9 cellular contexts compared by ENCODE assay signal in the genomic region with DNA sequence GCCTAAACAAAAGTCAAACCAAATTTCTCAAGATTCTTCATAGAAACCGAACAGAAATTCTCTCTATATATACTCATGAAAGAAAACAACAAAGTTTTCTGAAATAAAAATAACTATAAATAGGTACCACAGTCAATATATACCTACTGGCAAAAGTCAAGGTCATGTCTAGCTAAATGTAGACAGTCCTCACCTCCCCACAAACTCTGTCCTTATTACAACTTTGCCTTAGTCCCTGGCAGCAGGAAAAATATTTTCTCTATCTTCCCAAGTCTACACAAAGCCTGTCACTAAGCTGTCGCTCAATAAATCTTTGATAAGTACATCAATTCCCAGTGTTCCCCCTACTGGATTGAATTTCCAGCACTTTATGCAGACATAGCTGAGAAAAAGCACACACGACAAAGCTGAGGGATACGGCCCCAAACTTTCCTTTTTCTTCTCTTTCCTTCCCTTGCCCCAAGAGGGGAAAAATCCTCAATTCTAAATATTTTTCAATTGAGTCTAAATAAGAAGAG. TPM values are rescaled to one million over a fixed set of nuclear protein-coding genes. Genes with fewer than 3 reads are reported as not detected.
DNase-seq lines count a peak whose midpoint lies in the region; ATAC-seq and TF ChIP-seq lines count a peak whose summit lies in the region.
"Had no signal": no experiment of that assay in that cellular context is flagged by ENCODE, and none has a peak within 500 bp of the region (broad histone marks: within the 10 kb centered on the region; RNA-seq: fewer than 3 reads in every experiment).

No MANE protein-coding gene starts in this region.

- H3K27ac Mint-ChIP-seq in T-helper 2 cell treated with Interferon-gamma antibody and Interleukin-4, amounts not matched to agents 5 μg/mL and 100 μg/mL, for 36 hours, result peak overlapping the region; percentile 82
- peak overlapping the region; percentile 76 for H3K27ac Mint-ChIP-seq in activated T-helper 1 cell treated with anti-CD3 and anti-CD28 coated beads, Interleukin-12 subunit alpha, Interleukin-12 subunit beta, Interleukin-2, Interleukin-4 antibody, amounts not matched to agents 30 ng/mL and 10 ng/mL and 1 ng/mL, durations not matched to agents 14 hours and 24 hours and 36 hours

- H3K4me3 Mint-ChIP-seq in T-helper 2 cell treated with Interferon-gamma antibody and Interleukin-4, amounts not matched to agents 5 μg/mL and 100 μg/mL, for 36 hours, result peak overlapping the region; percentile 87
- H3K4me3 Mint-ChIP-seq in activated T-helper 1 cell treated with anti-CD3 and anti-CD28 coated beads, Interleukin-12 subunit alpha, Interleukin-12 subunit beta, Interleukin-2, Interleukin-4 antibody, amounts not matched to agents 30 ng/mL and 10 ng/mL and 1 ng/mL, durations not matched to agents 14 hours and 24 hours and 36 hours, result peak overlapping the region; percentile 84

- H3K27ac ChIP-seq in subcutaneous abdominal adipose tissue (ENCODE audit: low read depth, low read length), result peak overlapping the region; percentile 66
- no peak overlapping the region for H3K27ac ChIP-seq in colonic mucosa

- DNase-seq in T-helper 2 cell treated with Interferon-gamma antibody and Interleukin-4, amounts not matched to agents 5 μg/mL and 100 μg/mL, for 36 hours (ENCODE audit: low spot score), result no peak
- DNase-seq in T-helper 2 cell, result no peak
- no peak for DNase-seq in activated T-helper 1 cell treated with anti-CD3 and anti-CD28 coated beads, Interleukin-12 subunit alpha, Interleukin-12 subunit beta, Interleukin-2, Interleukin-4 antibody, amounts not matched to agents 30 ng/mL and 10 ng/mL and 1 ng/mL, durations not matched to agents 14 hours and 24 hours and 36 hours (ENCODE audit: low spot score)
- DNase-seq in islet precursor cell, result peak; percentile 4
- DNase-seq in GDM1 (lab: John Stamatoyannopoulos, UW), result no peak
- DNase-seq in colonic mucosa, result no peak
- DNase-seq: activated CD8-positive, alpha-beta memory T cell treated with anti-CD3 and anti-CD28 coated beads, Interleukin-2, amount 50 U/mL, for 48 hours had no signal

- H3K4me3 ChIP-seq in subcutaneous abdominal adipose tissue (ENCODE audit: low read depth in 1 of 5, low read length in 5 of 5) (peak overlapping the region; percentile 17 to 96 (median 89)), colonic mucosa (no peak overlapping the region)

- no peak for TF ChIP-seq CTCF in colonic mucosa (IDR thresholded peaks at IDR 0.05)

- H3K27me3 Mint-ChIP-seq in T-helper 2 cell treated with Interferon-gamma antibody and Interleukin-4, amounts not matched to agents 5 μg/mL and 100 μg/mL, for 36 hours (ENCODE audit: low read depth), result no peaks in the 10 kb centered on the region
- no peaks in the 10 kb centered on the region for H3K27me3 Mint-ChIP-seq in activated T-helper 1 cell treated with anti-CD3 and anti-CD28 coated beads, Interleukin-12 subunit alpha, Interleukin-12 subunit beta, Interleukin-2, Interleukin-4 antibody, amounts not matched to agents 30 ng/mL and 10 ng/mL and 1 ng/mL, durations not matched to agents 14 hours and 24 hours and 36 hours (ENCODE audit: insufficient read depth)

- H3K4me1 Mint-ChIP-seq in T-helper 2 cell treated with Interferon-gamma antibody and Interleukin-4, amounts not matched to agents 5 μg/mL and 100 μg/mL, for 36 hours (ENCODE audit: low read depth), result peaks cover 47% of the 10 kb centered on the region
- peaks cover 49% of the 10 kb centered on the region for H3K4me1 Mint-ChIP-seq in activated T-helper 1 cell treated with anti-CD3 and anti-CD28 coated beads, Interleukin-12 subunit alpha, Interleukin-12 subunit beta, Interleukin-2, Interleukin-4 antibody, amounts not matched to agents 30 ng/mL and 10 ng/mL and 1 ng/mL, durations not matched to agents 14 hours and 24 hours and 36 hours (ENCODE audit: low read depth)

- H3K36me3 Mint-ChIP-seq in T-helper 2 cell treated with Interferon-gamma antibody and Interleukin-4, amounts not matched to agents 5 μg/mL and 100 μg/mL, for 36 hours (ENCODE audit: low read depth), result peaks cover 9% of the 10 kb centered on the region
- H3K36me3 Mint-ChIP-seq in activated T-helper 1 cell treated with anti-CD3 and anti-CD28 coated beads, Interleukin-12 subunit alpha, Interleukin-12 subunit beta, Interleukin-2, Interleukin-4 antibody, amounts not matched to agents 30 ng/mL and 10 ng/mL and 1 ng/mL, durations not matched to agents 14 hours and 24 hours and 36 hours (ENCODE audit: low read depth), result peaks cover 6% of the 10 kb centered on the region

- no peaks in the 10 kb centered on the region for H3K9me3 Mint-ChIP-seq in T-helper 2 cell treated with Interferon-gamma antibody and Interleukin-4, amounts not matched to agents 5 μg/mL and 100 μg/mL, for 36 hours
- H3K9me3 Mint-ChIP-seq in activated T-helper 1 cell treated with anti-CD3 and anti-CD28 coated beads, Interleukin-12 subunit alpha, Interleukin-12 subunit beta, Interleukin-2, Interleukin-4 antibody, amounts not matched to agents 30 ng/mL and 10 ng/mL and 1 ng/mL, durations not matched to agents 14 hours and 24 hours and 36 hours, result no peaks in the 10 kb centered on the region

- H3K4me1 ChIP-seq in subcutaneous abdominal adipose tissue (ENCODE audit: control insufficient read depth in 5 of 5, insufficient read depth in 5 of 5, low read length in 5 of 5) (peaks cover 2 to 58% (median 52%) of the 10 kb centered on the region in 5 donors), colonic mucosa (peaks cover 29% of the 10 kb centered on the region)

- peak overlapping the region in 4 of 5 donors; percentile 31 to 83 (median 40) for H3K9ac ChIP-seq in subcutaneous abdominal adipose tissue (ENCODE audit: low read length in 5 of 5)
- peak overlapping the region in 1 of 2 donors; percentile 93 for H3K9ac ChIP-seq in colonic mucosa (ENCODE audit: low read depth in 2 of 2, low read length in 2 of 2)

- H3K27me3 ChIP-seq in subcutaneous abdominal adipose tissue (ENCODE audit: control insufficient read depth in 5 of 5, insufficient read depth in 4 of 5, low read length in 5 of 5) (no peaks in the 10 kb centered on the region), colonic mucosa (no peaks in the 10 kb centered on the region)

- ATAC-seq in HG03432 (IDR thresholded peaks at IDR 0.05; ENCODE audit: unreplicated experiment), result no peak

- H3K36me3 ChIP-seq in subcutaneous abdominal adipose tissue (ENCODE audit: control insufficient read depth in 5 of 5, insufficient read depth in 5 of 5, low read length in 5 of 5) (no peaks in the 10 kb centered on the region), colonic mucosa (no peaks in the 10 kb centered on the region)

- H3K9me3 ChIP-seq in subcutaneous abdominal adipose tissue (ENCODE audit: control insufficient read depth in 5 of 5, low read length in 5 of 5) (peaks cover 0 to 2% (median 0%) of the 10 kb centered on the region in 5 donors), colonic mucosa (no peaks in the 10 kb centered on the region)

- intact Hi-C loops in activated T-helper 1 cell treated with anti-CD3 and anti-CD28 coated beads, Interleukin-12 subunit alpha, Interleukin-12 subunit beta, Interleukin-2, Interleukin-4 antibody, amounts not matched to agents 30 ng/mL and 10 ng/mL and 1 ng/mL, durations not matched to agents 14 hours and 24 hours and 36 hours (cut with micrococcal nuclease), result loop anchor here (5.0 to 10.0 kb wide), 7 partner anchors 51 to 1192 kb away; a partner anchor contains a TSS
- intact Hi-C loops in colonic mucosa (cut with DNase I), result no loop called here

RNA-seq across cellular contexts. Expression of a gene that starts 2.7 kb away (rescaled TPM):
- 64.9 and 65.2 TPM in 2 replicates for total RNA-seq in activated T-helper 1 cell treated with anti-CD3 and anti-CD28 coated beads, Interleukin-12 subunit alpha, Interleukin-12 subunit beta, Interleukin-2, Interleukin-4 antibody, amounts not matched to agents 30 ng/mL and 10 ng/mL and 1 ng/mL, durations not matched to agents 14 hours and 24 hours and 36 hours
- total RNA-seq in colonic mucosa, result 10 to 100 TPM; 26.7 to 32.1 TPM
